27 cellular contexts compared by ENCODE assay signal in the genomic region with DNA sequence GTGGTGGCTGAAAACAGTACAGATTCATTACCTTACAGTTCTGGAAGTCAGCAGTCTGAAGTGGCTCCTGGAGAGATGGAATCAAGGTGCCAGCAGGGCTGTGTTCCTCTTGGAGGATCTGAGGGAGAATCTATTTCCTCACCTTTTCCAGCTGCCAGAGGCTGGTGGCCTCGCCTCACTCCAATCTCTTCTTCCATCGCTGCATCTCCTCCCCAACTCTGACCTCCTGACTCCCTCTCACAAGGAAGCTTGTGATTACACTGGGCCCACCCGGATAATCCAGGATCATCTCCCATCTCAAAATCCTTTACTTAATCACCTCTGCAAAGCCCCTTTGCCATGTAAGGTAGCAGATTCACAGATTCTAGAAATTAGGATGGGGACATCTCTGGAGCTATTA.
"Had no signal": no experiment of that assay in that cellular context is flagged by ENCODE, and none has a peak within 500 bp of the region (broad histone marks: within the 10 kb centered on the region; RNA-seq: fewer than 3 reads in every experiment).

No MANE protein-coding gene starts in this region.

- H3K27ac ChIP-seq: brain microvascular endothelial cell, esophagus muscularis mucosa, foreskin keratinocyte, gastrocnemius medialis, heart left ventricle had no signal

- H3K4me1 ChIP-seq: gastrocnemius medialis had no signal

- DNase-seq: activated CD4-positive, alpha-beta T cell treated with anti-CD3 and anti-CD28 coated beads for 1 hour; activated CD4-positive, alpha-beta T cell treated with anti-CD3 and anti-CD28 coated beads for 4 hours; activated CD4-positive, alpha-beta T cell treated with anti-CD3 and anti-CD28 coated beads, Interleukin-2, amount 50 U/mL, for 1 hour; activated CD4-positive, alpha-beta T cell treated with anti-CD3 and anti-CD28 coated beads, Interleukin-2, amount 50 U/mL, for 48 hours; activated CD8-positive, alpha-beta memory T cell treated with anti-CD3 and anti-CD28 coated beads for 24 hours; activated CD8-positive, alpha-beta T cell treated with anti-CD3 and anti-CD28 coated beads for 36 hours; activated effector memory CD4-positive, alpha-beta T cell treated with Interleukin-2 at 50 U/mL for 16 hours; activated gamma-delta T cell treated with Interleukin-2 at 50 U/mL for 16 hours; activated naive CD4-positive, alpha-beta T cell treated with anti-CD3 and anti-CD28 coated beads, Interleukin-2, amount 50 U/mL, for 16 hours; activated naive CD4-positive, alpha-beta T cell treated with Interleukin-2 at 50 U/mL for 16 hours; activated T-cell treated with anti-CD3 and anti-CD28 coated beads, Interleukin-2, amount 50 U/mL, for 4 hours; amniotic stem cell; anterior cingulate cortex; brain microvascular endothelial cell; caudate nucleus; cortex of kidney; dermis blood vessel endothelial cell; effector CD4-positive, alpha-beta T cell; effector memory CD8-positive, alpha-beta T cell; erythroblast; foreskin keratinocyte; gastrocnemius medialis; glutamatergic neuron; heart left ventricle; T-helper 2 cell had no signal

- H3K4me3 ChIP-seq: esophagus muscularis mucosa, gastrocnemius medialis, heart left ventricle had no signal

- H3K36me3 ChIP-seq: brain microvascular endothelial cell, esophagus muscularis mucosa, gastrocnemius medialis, heart left ventricle had no signal

- ATAC-seq: activated CD8-positive, alpha-beta T cell treated with anti-CD3 and anti-CD28 coated beads for 36 hours; activated T-cell treated with anti-CD3 and anti-CD28 coated beads, Interleukin-2, amount 50 U/mL, for 4 hours; activated T-helper 17 cell treated with anti-CD3 and anti-CD28 coated beads, Interleukin-2, amount 50 U/mL, for 72 hours; effector memory CD8-positive, alpha-beta T cell; gastrocnemius medialis; heart left ventricle had no signal

- H3K27me3 ChIP-seq: brain microvascular endothelial cell, esophagus muscularis mucosa, foreskin keratinocyte, gastrocnemius medialis, heart left ventricle had no signal

- H3K9me3 ChIP-seq: gastrocnemius medialis had no signal
